27 cellular contexts compared by ENCODE assay signal in the genomic region with DNA sequence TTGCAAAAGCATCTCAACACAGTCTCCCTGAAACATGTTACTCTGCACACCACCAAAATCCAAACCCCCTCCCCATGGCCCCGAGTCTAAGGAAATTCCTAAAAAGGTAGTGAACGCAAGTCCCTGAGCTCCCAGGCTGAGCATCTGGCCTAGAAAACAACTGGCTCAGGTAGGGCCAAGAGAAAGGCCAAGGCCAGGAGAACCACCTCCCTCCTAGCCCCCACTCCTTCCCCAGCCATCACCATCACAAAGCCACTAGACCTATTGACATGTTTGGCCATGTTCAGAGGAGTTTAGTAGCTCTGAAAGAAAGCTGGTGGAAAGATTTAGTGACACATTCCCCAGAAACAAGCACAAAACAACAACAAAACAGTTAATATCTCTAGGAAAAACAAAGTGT.
A peak's percentile ranks its signal among the peaks of the same experiment; 100 is the strongest.
DNase-seq lines count a peak whose midpoint lies in the region; ATAC-seq, FAIRE-seq and TF ChIP-seq lines count a peak whose summit lies in the region.
"Had no signal": no experiment of that assay in that cellular context is flagged by ENCODE, and none has a peak within 500 bp of the region (broad histone marks: within the 10 kb centered on the region; RNA-seq: fewer than 3 reads in every experiment).

No MANE protein-coding gene starts in this region.

- no peak overlapping the region for H4K8ac ChIP-seq in H1 (ENCODE audit: extremely low read depth, insufficient read depth, low read length)

- H2AFZ ChIP-seq in H1 (ENCODE audit: low read length): no peak overlapping the region

- H2BK120ac ChIP-seq in H1 (replicated peaks; ENCODE audit: low read depth, low read length): no peak overlapping the region

- H3K4ac ChIP-seq in H1 (replicated peaks; ENCODE audit: insufficient read length, low read depth, low read length): no peak overlapping the region

- H2BK5ac ChIP-seq in H1 (ENCODE audit: low read depth, low read length): no peak overlapping the region

- H3K79me1 ChIP-seq in H1 (ENCODE audit: low read depth, low read length): no peaks in the 10 kb centered on the region

- 80% methylated on average over 2 of the region's 2 CpGs for WGBS in HUES64
- 82% methylated on average over 2 of the region's 2 CpGs; no CpG with 5 or more reads in 1 of the 2 experiments for WGBS in H1 (ENCODE audit: extremely low coverage in 1 of 2, insufficient coverage in 1 of 2, insufficient read length in 1 of 2, insufficient replicate concordance in 2 of 2, low coverage in 1 of 2, low lambda C conversion rate in 2 of 2, missing lambda C conversion rate in 1 of 2), 2 experiments

- POLR2A ChIA-PET in H1 (lab: Charles Lee; ENCODE audit: partially characterized antibody): interaction anchor here (0.6 kb wide), 1 partner anchor 131 kb away, joined by 3 read pairs; no protein-coding TSS in a partner anchor

- no peak overlapping the region for H3K4me2 ChIP-seq in H1 (ENCODE audit: insufficient read depth in 1 of 2, low read depth in 2 of 2, low read length in 2 of 2)
- H3K4me2 ChIP-seq: BLaER1 had no signal

- H3K4me1 ChIP-seq in HUES64 (ENCODE audit: insufficient read depth, low read length): peaks cover 12% of the 10 kb centered on the region
- H3K4me1 ChIP-seq in H1 (replicated peaks in 1 of 4; ENCODE audit: control insufficient read depth in 3 of 4, insufficient read depth in 4 of 4, low read length in 3 of 4): no peaks in the 10 kb centered on the region
- H3K4me1 ChIP-seq: BE2C, BLaER1 had no signal

- peaks cover 11% of the 10 kb centered on the region for H3K9me3 ChIP-seq in HUES64 (ENCODE audit: insufficient read depth, low read depth, low read length)
- peaks cover 0 to 6% of the 10 kb centered on the region in 2 experiments; a peak in 3 of 4 replicates for H3K9me3 ChIP-seq in H1 (ENCODE audit: insufficient read depth in 2 of 2, low read depth in 1 of 2, low read length in 1 of 2)

- no peak overlapping the region for H4K5ac ChIP-seq in H1 (ENCODE audit: insufficient read length, low read depth, low read length)

- H2BK12ac ChIP-seq in H1 (ENCODE audit: low read depth, low read length): no peak overlapping the region

- no peak overlapping the region for H3K18ac ChIP-seq in H1 (ENCODE audit: extremely low read depth, low read length)

- TF ChIP-seq CTCF in H1 (IDR thresholded peaks at IDR 0.05; ENCODE audit: control extremely low read depth in 1 of 3, insufficient read depth in 1 of 3, low read depth in 1 of 3, low read length in 3 of 3): no peak
- no peak for TF ChIP-seq CTCF in GM10266 (IDR thresholded peaks at IDR 0.05; ENCODE audit: control insufficient read depth, insufficient read depth, low read depth, missing control alignments)

- H3K23me2 ChIP-seq in H1 (ENCODE audit: low read depth, low read length): no peaks in the 10 kb centered on the region

- TF ChIP-seq RAD21 in H1 (IDR thresholded peaks at IDR 0.05 in 1 of 2, conservative IDR thresholded peaks at IDR 0.05 in 1 of 2; ENCODE audit: low read depth in 2 of 2, low read length in 2 of 2): no peak

- DNase-seq in H7: peak; percentile 16
- DNase-seq in H1 (ENCODE audit: low read depth in 1 of 2, low spot score in 2 of 2): no peak
- DNase-seq in iPS-NIHi11 (ENCODE audit: low spot score): peak; percentile 31
- DNase-seq in GM10266 (ENCODE audit: extremely low spot score): no peak
- DNase-seq in middle frontal gyrus (ENCODE audit: extremely low spot score, low spot score): no peak
- DNase-seq: 8988T; ACHN; BE2C; C1 segment of cervical spinal cord; CD4-positive, alpha-beta memory T cell; CD4-positive, CD25-positive, alpha-beta regulatory T cell; CD8-positive, alpha-beta memory T cell; COR-L47; DMS 273 treated with DMSO at 0.1 percent for 48 hours; DMS153; DMS53; DMS79; DND-41; EL; GDM1 had no signal

- ATAC-seq in HG02973 (IDR thresholded peaks at IDR 0.05; ENCODE audit: unreplicated experiment) (no peak), GM21367 (IDR thresholded peaks at IDR 0.05; ENCODE audit: unreplicated experiment) (no peak)

- no peaks in the 10 kb centered on the region for H3K36me3 ChIP-seq in H7 (replicated peaks; ENCODE audit: control insufficient read depth, insufficient read depth, low read length)
- no peaks in the 10 kb centered on the region for H3K36me3 ChIP-seq in HUES64 (ENCODE audit: insufficient read depth, low read length)
- H3K36me3 ChIP-seq in H1 (ENCODE audit: control insufficient read depth in 2 of 4, insufficient read depth in 4 of 4, low read length in 3 of 4): no peaks in the 10 kb centered on the region; a peak in 1 of 8 replicates
- H3K36me3 ChIP-seq: BE2C, BLaER1 had no signal

- H2AK5ac ChIP-seq in H1 (ENCODE audit: low read depth, low read length): no peak overlapping the region

- no peak overlapping the region for H3K23ac ChIP-seq in H1 (ENCODE audit: insufficient read length)

- no peaks in the 10 kb centered on the region for H3K27me3 ChIP-seq in H7 (ENCODE audit: control insufficient read depth, insufficient read depth, low read length)
- H3K27me3 ChIP-seq in HUES64 (ENCODE audit: insufficient read depth, low read length): no peaks in the 10 kb centered on the region
- H3K27me3 ChIP-seq in H1 (replicated peaks in 1 of 4; ENCODE audit: control insufficient read depth in 3 of 4, extremely low read depth in 1 of 4, insufficient read depth in 3 of 4, low read length in 3 of 4): no peaks in the 10 kb centered on the region
- H3K27me3 ChIP-seq: BE2C, BLaER1 had no signal

- no peak for TF ChIP-seq EP300 in H1 (IDR thresholded peaks at IDR 0.05; ENCODE audit: borderline replicate concordance in 1 of 2, low read depth in 2 of 2, low read length in 2 of 2)

- CTCF ChIA-PET in H1 (lab: Charles Lee; ENCODE audit: partially characterized antibody): no interaction called here

- H4K91ac ChIP-seq in H1 (replicated peaks; ENCODE audit: insufficient read length, low read length): no peak overlapping the region

- no peak overlapping the region for H3K14ac ChIP-seq in H1 (ENCODE audit: insufficient read length)

- H3K4me3 ChIP-seq in H7 (ENCODE audit: insufficient read depth, low read depth, low read length) (no peak overlapping the region), HUES64 (ENCODE audit: low read length) (no peak overlapping the region), H1 (ENCODE audit: extremely low read depth in 1 of 4, insufficient read depth in 2 of 4, low read depth in 3 of 4, low read length in 4 of 4) (no peak overlapping the region; a peak in 1 of 8 replicates)
- H3K4me3 ChIP-seq: BLaER1 had no signal

- H3K27ac ChIP-seq in HUES64 (ENCODE audit: low read depth, low read length) (peak overlapping the region; percentile 41; the same call in 1 of the 2 replicates), H1 (ENCODE audit: low read depth, low read length) (no peak overlapping the region)
- H3K27ac ChIP-seq: BLaER1 had no signal

- H3K9ac ChIP-seq in HUES64 (ENCODE audit: low read depth, low read length) (no peak overlapping the region), H1 (replicated peaks in 1 of 4; ENCODE audit: extremely low read depth in 1 of 4, low read depth in 3 of 4, low read length in 3 of 4) (no peak overlapping the region)
- H3K9ac ChIP-seq: BLaER1 had no signal

- no peak for FAIRE-seq in H1 (lab: Jason Lieb, UNC)
- FAIRE-seq: A204.1, GM12891, GM18507 had no signal

- H3K79me2 ChIP-seq in H1 (ENCODE audit: control insufficient read depth in 1 of 2, insufficient read depth in 2 of 2, low read length in 2 of 2): no peaks in the 10 kb centered on the region

- H2BK20ac ChIP-seq in H1 (ENCODE audit: low read length): no peak overlapping the region

- H2BK15ac ChIP-seq in H1 (ENCODE audit: low read length): no peak overlapping the region

- H3K56ac ChIP-seq in H1 (replicated peaks; ENCODE audit: insufficient read length, low read depth, low read length): no peak overlapping the region

- no peak for TF ChIP-seq POLR2A in H1 (IDR thresholded peaks at IDR 0.05; ENCODE audit: control extremely low read depth in 1 of 2, low read depth in 2 of 2, low read length in 2 of 2)

- H4K20me1 ChIP-seq in H1 (replicated peaks in 1 of 2; ENCODE audit: control insufficient read depth in 1 of 2, insufficient read depth in 2 of 2, low read length in 2 of 2): no peaks in the 10 kb centered on the region
- H4K20me1 ChIP-seq: BLaER1 had no signal

TF ChIP-seq in H1, 55 proteins besides CTCF, POLR2A, EP300 and RAD21:
- TF ChIP-seq KDM5A (IDR thresholded peaks at IDR 0.05; ENCODE audit: low read length): no peak
- TF ChIP-seq JUN (IDR thresholded peaks at IDR 0.05; ENCODE audit: low read depth, low read length): no peak
- TF ChIP-seq SIRT6 (IDR thresholded peaks at IDR 0.05; ENCODE audit: low read length): no peak
- TF ChIP-seq NANOG (IDR thresholded peaks at IDR 0.05; ENCODE audit: insufficient read depth, low read depth, low read length, poor library complexity, severe bottlenecking): no peak
- TF ChIP-seq, protein P1, sequence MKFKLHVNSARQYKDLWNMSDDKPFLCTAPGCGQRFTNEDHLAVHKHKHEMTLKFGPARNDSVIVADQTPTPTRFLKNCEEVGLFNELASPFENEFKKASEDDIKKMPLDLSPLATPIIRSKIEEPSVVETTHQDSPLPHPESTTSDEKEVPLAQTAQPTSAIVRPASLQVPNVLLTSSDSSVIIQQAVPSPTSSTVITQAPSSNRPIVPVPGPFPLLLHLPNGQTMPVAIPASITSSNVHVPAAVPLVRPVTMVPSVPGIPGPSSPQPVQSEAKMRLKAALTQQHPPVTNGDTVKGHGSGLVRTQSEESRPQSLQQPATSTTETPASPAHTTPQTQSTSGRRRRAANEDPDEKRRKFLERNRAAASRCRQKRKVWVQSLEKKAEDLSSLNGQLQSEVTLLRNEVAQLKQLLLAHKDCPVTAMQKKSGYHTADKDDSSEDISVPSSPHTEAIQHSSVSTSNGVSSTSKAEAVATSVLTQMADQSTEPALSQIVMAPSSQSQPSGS (IDR thresholded peaks at IDR 0.05; ENCODE audit: low read length): no peak
- no peak for TF ChIP-seq SAP30 (IDR thresholded peaks at IDR 0.05; ENCODE audit: insufficient read depth, insufficient replicate concordance, low read length)
- peak; percentile 58 for TF ChIP-seq SRF (IDR thresholded peaks at IDR 0.05; ENCODE audit: low read depth, low read length)

Comparison
In these comparisons a context has a peak if more than half of its experiments do, and no peak if none do; other contexts are left out.
1. DNase-seq: peak in H7 (single experiment) and iPS-NIHi11 (single experiment); none in H1 (0 of 2), GM10266 (single experiment) and middle frontal gyrus (single experiment).